1 cellular context compared by ENCODE assay signal in the genomic region with DNA sequence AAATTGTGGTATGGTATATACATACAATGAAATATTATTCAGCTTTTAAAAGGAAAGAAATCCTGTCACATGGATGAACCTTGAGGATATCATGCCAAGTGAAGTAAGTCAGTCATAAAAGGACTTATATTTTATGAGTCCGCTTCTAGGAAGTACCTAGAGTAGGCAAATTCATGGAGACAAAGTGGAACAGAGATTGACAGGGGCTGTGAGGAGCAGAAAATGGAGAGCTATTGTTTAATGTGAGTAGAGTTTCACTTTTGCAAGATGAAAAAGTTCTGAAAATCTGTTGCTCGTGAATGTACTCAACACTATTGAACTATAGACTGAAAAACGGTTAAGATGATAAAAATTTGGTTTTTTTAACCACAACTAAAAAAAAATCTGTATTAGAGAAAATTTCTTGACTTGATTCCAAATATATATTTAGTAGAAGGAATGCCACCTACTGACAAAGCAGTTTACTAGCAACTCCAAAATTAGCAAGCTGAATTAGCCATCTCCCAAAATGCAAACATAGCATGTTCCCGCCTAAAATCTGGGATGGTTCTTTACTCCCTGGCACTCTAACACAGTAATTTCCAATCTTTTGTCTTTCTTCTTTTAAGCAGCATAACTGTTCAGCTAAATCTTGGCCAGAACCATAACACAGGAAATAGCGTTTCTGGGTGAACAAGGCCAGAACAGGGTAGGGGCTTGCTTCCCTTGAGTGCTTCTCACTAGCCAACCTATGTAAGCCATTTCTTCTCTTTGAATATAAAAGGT.
TF ChIP-seq lines count a peak whose summit lies in the region.

No MANE protein-coding gene starts in this region.

TF ChIP-seq in WTC11, 78 proteins besides CTCF, POLR2A, EP300 and RAD21 (continued from another document):
- TF ChIP-seq, protein P1, sequence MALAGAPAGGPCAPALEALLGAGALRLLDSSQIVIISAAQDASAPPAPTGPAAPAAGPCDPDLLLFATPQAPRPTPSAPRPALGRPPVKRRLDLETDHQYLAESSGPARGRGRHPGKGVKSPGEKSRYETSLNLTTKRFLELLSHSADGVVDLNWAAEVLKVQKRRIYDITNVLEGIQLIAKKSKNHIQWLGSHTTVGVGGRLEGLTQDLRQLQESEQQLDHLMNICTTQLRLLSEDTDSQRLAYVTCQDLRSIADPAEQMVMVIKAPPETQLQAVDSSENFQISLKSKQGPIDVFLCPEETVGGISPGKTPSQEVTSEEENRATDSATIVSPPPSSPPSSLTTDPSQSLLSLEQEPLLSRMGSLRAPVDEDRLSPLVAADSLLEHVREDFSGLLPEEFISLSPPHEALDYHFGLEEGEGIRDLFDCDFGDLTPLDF (CRISPR knock-in tag; IDR thresholded peaks at IDR 0.05), result no peak
- TF ChIP-seq MXD4 (CRISPR knock-in tag; IDR thresholded peaks at IDR 0.05; ENCODE audit: borderline replicate concordance), result no peak
TF ChIP-seq in WTC11: peak in this region for 0.
